ENCODE assay signal across 18 cellular contexts in genomic region chr2:239765076-239765845, GRCh38.
DNase-seq lines count a peak whose midpoint lies in the region; ATAC-seq, FAIRE-seq and TF ChIP-seq lines count a peak whose summit lies in the region.
"Had no signal": no experiment of that assay in that cellular context is flagged by ENCODE, and none has a peak within 500 bp of the region (broad histone marks: within the 10 kb centered on the region; RNA-seq: fewer than 3 reads in every experiment).

No MANE protein-coding gene starts in this region.

- in situ Hi-C loops in HepG2 (cut with HindIII; ENCODE audit: extremely low pct_ligation_motif_present, low pct_unique_long_range_greater_than_20kb), result no loop called here

- FAIRE-seq in HepG2 (lab: Jason Lieb, UNC), result no peak
- FAIRE-seq: D721Med, GM12891, GM18507 had no signal

- H3K27me3 ChIP-seq in right lobe of liver (no peaks in the 10 kb centered on the region), HepG2 (ENCODE audit: control insufficient read depth in 1 of 2, insufficient read depth in 2 of 2, low read length in 2 of 2) (peaks cover 24 to 91% of the 10 kb centered on the region in 2 experiments), dorsolateral prefrontal cortex (peaks cover 0 to 3% (median 0%) of the 10 kb centered on the region in 45 donors)

- CTCF ChIA-PET in HepG2 (lab: Yijun Ruan, JAX; ENCODE audit: low intra/inter-chr PET ratio, low total read pairs), result no interaction called here

- 65% methylated on average over 13 of the region's 17 CpGs for WGBS in right lobe of liver (ENCODE audit: insufficient coverage, low coverage, low lambda C conversion rate, missing lambda C conversion rate)
- WGBS in HepG2 (ENCODE audit: low lambda C conversion rate), result 35% methylated on average over 17 of the region's 17 CpGs

- no peak for TF ChIP-seq CTCF in right lobe of liver (IDR thresholded peaks at IDR 0.05)
- TF ChIP-seq CTCF in HepG2 (CRISPR knock-in tag; IDR thresholded peaks at IDR 0.05), result no peak
- TF ChIP-seq CTCF in dorsolateral prefrontal cortex (IDR thresholded peaks at IDR 0.05 in 54 of 56, conservative IDR thresholded peaks at IDR 0.05 in 2 of 56; ENCODE audit: low read depth in 1 of 56, partially characterized antibody in 56 of 56), result no peak

- no peak overlapping the region for H3K4me2 ChIP-seq in HepG2 (ENCODE audit: low read depth, low read length)
- H3K4me2 ChIP-seq: KMS-11 had no signal

- POLR2A ChIA-PET in HepG2 (lab: Yijun Ruan, JAX), result no interaction called here

- H3K4me1 ChIP-seq in right lobe of liver, result no peaks in the 10 kb centered on the region
- no peaks in the 10 kb centered on the region for H3K4me1 ChIP-seq in HepG2 (ENCODE audit: insufficient read depth, low read length)

- TF ChIP-seq EP300 in HepG2 (IDR thresholded peaks at IDR 0.05; ENCODE audit: low read depth in 2 of 2, low read length in 2 of 2) (no peak), HepG2 (CRISPR knock-in tag; IDR thresholded peaks at IDR 0.05; ENCODE audit: borderline replicate concordance) (no peak)

- no peaks in the 10 kb centered on the region for H3K9me3 ChIP-seq in right lobe of liver
- 0 out of 2 replicates have a peak, but pooled peaks cover 5% of the 10 kb centered on the region for H3K9me3 ChIP-seq in HepG2 (ENCODE audit: low read length)

- H4K20me1 ChIP-seq in HepG2 (ENCODE audit: insufficient read depth, low read length), result no peaks in the 10 kb centered on the region

- TF ChIP-seq POLR2A in right lobe of liver (IDR thresholded peaks at IDR 0.05) (no peak), HepG2 (IDR thresholded peaks at IDR 0.05; ENCODE audit: insufficient read depth in 1 of 2, low read depth in 2 of 2, low read length in 2 of 2) (no peak)

- H3K4me3 ChIP-seq in right lobe of liver (no peak overlapping the region), HepG2 (replicated peaks in 1 of 3; ENCODE audit: insufficient read depth in 1 of 3, low read depth in 2 of 3, low read length in 3 of 3) (no peak overlapping the region), dorsolateral prefrontal cortex (no peak overlapping the region)

- no peaks in the 10 kb centered on the region for H3K79me2 ChIP-seq in HepG2 (ENCODE audit: insufficient read depth, low read length)

- TF ChIP-seq RAD21 in HepG2 (CRISPR knock-in tag; IDR thresholded peaks at IDR 0.05), result no peak

- intact Hi-C loops in right lobe of liver (cut with DNase I) (no loop called here), HepG2 (cut with micrococcal nuclease; ENCODE audit: unreplicated experiment) (no loop called here), dorsolateral prefrontal cortex (cut with DNase I) (no loop called here), posterior vena cava (cut with DNase I) (loop anchor here in 1 of 2 donors (1.0 kb wide), 1 partner anchor 16 kb away; no protein-coding TSS in a partner anchor)

- H2AFZ ChIP-seq in HepG2 (ENCODE audit: low read length), result no peak overlapping the region

- H3K36me3 ChIP-seq in right lobe of liver (no peaks in the 10 kb centered on the region), HepG2 (replicated peaks in 1 of 2; ENCODE audit: control insufficient read depth in 1 of 2, insufficient read depth in 2 of 2, low read length in 2 of 2) (no peaks in the 10 kb centered on the region)

- DNase-seq in right lobe of liver (peak in 2 of 3 donors; percentile 8 to 16), HepG2 (ENCODE audit: low spot score) (no peak), dorsolateral prefrontal cortex (peak in 6 of 10 donors; percentile 11 to 25 (median 17)), posterior vena cava (ENCODE audit: low spot score) (peak; percentile 46), ecto neural progenitor cell (ENCODE audit: low spot score) (no peak)
- DNase-seq: NCI-H1417 treated with DMSO at 0.1 percent for 48 hours, NCI-H1930, NCI-H226, NCI-H524 treated with DMSO at 0.1 percent for 48 hours, PC-3, RPMI8226 had no signal

- H3K27ac ChIP-seq in right lobe of liver, result no peak overlapping the region
- no peak overlapping the region for H3K27ac ChIP-seq in HepG2 (ENCODE audit: extremely low read length, insufficient read depth, low read length)
- H3K27ac ChIP-seq in dorsolateral prefrontal cortex, result peak overlapping the region in 1 of 59 donors; percentile 79
- H3K27ac ChIP-seq: C4-2B, KMS-11 had no signal

- H3K9ac ChIP-seq in HepG2 (ENCODE audit: insufficient read depth, low read depth, low read length), result no peak overlapping the region
- H3K9ac ChIP-seq: KMS-11 had no signal

- ATAC-seq in right lobe of liver (no peak), HepG2 (no peak), HG02852 (IDR thresholded peaks at IDR 0.05; ENCODE audit: unreplicated experiment) (no peak), HG03460 (IDR thresholded peaks at IDR 0.05; ENCODE audit: unreplicated experiment) (no peak)
- ATAC-seq: PC-3 had no signal

- no TSS peak for BruUV-seq in HepG2 (replicated peaks; lab: Mats Ljungman, UMichigan)

TF ChIP-seq in HepG2, 621 proteins besides CTCF, POLR2A, EP300 and RAD21:
- TF ChIP-seq SMAD1 (CRISPR knock-in tag; IDR thresholded peaks at IDR 0.05; ENCODE audit: borderline replicate concordance, low read depth), result no peak
- no peak for TF ChIP-seq SOX6 (IDR thresholded peaks at IDR 0.05)
- TF ChIP-seq SOX6 (CRISPR knock-in tag; IDR thresholded peaks at IDR 0.05), result no peak
- no peak for TF ChIP-seq ZNF569 (CRISPR knock-in tag; IDR thresholded peaks at IDR 0.05; ENCODE audit: borderline replicate concordance)
- TF ChIP-seq ZBTB34 (CRISPR knock-in tag; IDR thresholded peaks at IDR 0.05), result no peak
- TF ChIP-seq CBX5 (CRISPR knock-in tag; IDR thresholded peaks at IDR 0.05; ENCODE audit: borderline replicate concordance), result no peak
- no peak for TF ChIP-seq FOXO1 (CRISPR knock-in tag; IDR thresholded peaks at IDR 0.05)
- TF ChIP-seq ZFP36L2 (CRISPR knock-in tag; IDR thresholded peaks at IDR 0.05), result no peak
- no peak for TF ChIP-seq THAP8 (CRISPR knock-in tag; IDR thresholded peaks at IDR 0.05; ENCODE audit: borderline replicate concordance)
- TF ChIP-seq RFX1 (IDR thresholded peaks at IDR 0.05), result no peak
- TF ChIP-seq FOSL1 (CRISPR knock-in tag; IDR thresholded peaks at IDR 0.05; ENCODE audit: borderline replicate concordance), result no peak
- TF ChIP-seq ELK4 (CRISPR knock-in tag; IDR thresholded peaks at IDR 0.05; ENCODE audit: borderline replicate concordance), result no peak
- TF ChIP-seq NAIF1 (CRISPR knock-in tag; IDR thresholded peaks at IDR 0.05; ENCODE audit: borderline replicate concordance), result no peak
- no peak for TF ChIP-seq CENPX (CRISPR knock-in tag; IDR thresholded peaks at IDR 0.05)

Comparison
In these comparisons a context has a peak if more than half of its experiments do, and no peak if none do; other contexts are left out.
1. DNase-seq: peak in right lobe of liver (2 of 3), dorsolateral prefrontal cortex (6 of 10) and posterior vena cava (single experiment); none in HepG2 (single experiment) and ecto neural progenitor cell (single experiment).